17 cellular contexts compared by ENCODE assay signal in the genomic region with DNA sequence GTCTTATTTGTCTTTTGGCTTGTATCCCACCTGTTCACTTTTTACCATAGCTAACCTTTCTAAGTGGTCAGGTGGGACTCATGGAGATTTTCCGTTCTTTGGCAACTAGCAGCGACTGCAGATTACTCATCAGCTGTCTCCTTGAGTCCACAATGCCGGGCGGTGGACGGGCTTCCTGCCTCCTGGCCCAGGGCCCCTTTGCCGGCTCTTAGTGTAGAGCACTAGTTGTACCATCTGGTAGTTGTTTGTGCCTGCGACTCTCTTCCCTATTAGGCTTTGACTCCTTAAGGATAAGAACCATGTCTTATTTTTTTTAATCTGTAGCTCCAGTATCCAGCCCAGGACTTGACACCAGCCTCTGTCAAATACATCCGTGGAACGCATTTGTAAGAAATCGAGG.
A peak's percentile ranks its signal among the peaks of the same experiment; 100 is the strongest.
DNase-seq lines count a peak whose midpoint lies in the region; ATAC-seq, FAIRE-seq and TF ChIP-seq lines count a peak whose summit lies in the region.
"Had no signal": no experiment of that assay in that cellular context is flagged by ENCODE, and none has a peak within 500 bp of the region (broad histone marks: within the 10 kb centered on the region; RNA-seq: fewer than 3 reads in every experiment).

No MANE protein-coding gene starts in this region.

- no peak for TF ChIP-seq POLR2A in vagina (IDR thresholded peaks at IDR 0.05)

- H3K4me1 Mint-ChIP-seq in WTC11 (peaks cover 12% of the 10 kb centered on the region), nephron (peaks cover 43% of the 10 kb centered on the region)
- H3K4me1 Mint-ChIP-seq: B cell had no signal

- H3K27ac ChIP-seq in vagina, result no peak overlapping the region
- no peak overlapping the region for H3K27ac ChIP-seq in kidney (ENCODE audit: low read depth in 2 of 2, low read length in 2 of 2)

- H3K4me3 Mint-ChIP-seq in WTC11, result no peak overlapping the region
- no peak overlapping the region for H3K4me3 Mint-ChIP-seq in nephron
- H3K4me3 Mint-ChIP-seq: B cell; CD4-positive, alpha-beta T cell; IgD-negative memory B cell had no signal

- H3K9ac ChIP-seq in kidney (ENCODE audit: low read length in 2 of 2), result no peak overlapping the region

- intact Hi-C loops in vagina (cut with DNase I), result no loop called here
- intact Hi-C loops in kidney (cut with DNase I), result no loop called here

- FAIRE-seq in kidney (lab: Jason Lieb, UNC), result no peak
- FAIRE-seq: A204.1, D721Med, GM12878, GM18507, H1 had no signal

- CTCF ChIA-PET in WTC11 (lab: Charles Lee), result interaction anchor here (0.7 kb wide), 1 partner anchor 104 kb away, joined by 3 read pairs; no protein-coding TSS in a partner anchor

- H3K4me3 ChIP-seq in vagina (no peak overlapping the region), kidney (ENCODE audit: low read length in 2 of 2) (no peak overlapping the region)
- H3K4me3 ChIP-seq: GM12878, HAP-1 had no signal

- TF ChIP-seq CTCF in WTC11 (IDR thresholded peaks at IDR 0.05), result no peak
- TF ChIP-seq CTCF in nephron (IDR thresholded peaks at IDR 0.05; ENCODE audit: unreplicated experiment in 3 of 3), result no peak
- TF ChIP-seq CTCF in vagina (IDR thresholded peaks at IDR 0.05), result no peak
- no peak for TF ChIP-seq CTCF in kidney (IDR thresholded peaks at IDR 0.05; ENCODE audit: borderline replicate concordance, extremely low read depth, insufficient read depth)

- H3K27me3 ChIP-seq in vagina, result no peaks in the 10 kb centered on the region

- H3K36me3 Mint-ChIP-seq in WTC11 (no peaks in the 10 kb centered on the region), nephron (ENCODE audit: low read depth) (peaks cover 15% of the 10 kb centered on the region)

- DNase-seq in D341Med (ENCODE audit: low spot score) (peak; percentile 58), NCI-H524 (lab: John Stamatoyannopoulos, UW) (peak; percentile 87 to 95), WTC11 (ENCODE audit: low spot score) (no peak), NCI-H2107 (lab: John Stamatoyannopoulos, UW) (no peak), vagina (ENCODE audit: extremely low spot score in 2 of 2) (no peak), kidney (no peak)
- DNase-seq: CD4-positive, alpha-beta T cell; DMS53 had no signal

- H3K36me3 ChIP-seq in vagina, result no peaks in the 10 kb centered on the region
- H3K36me3 ChIP-seq in kidney (ENCODE audit: control insufficient read depth in 1 of 2, insufficient read depth in 2 of 2, low read length in 2 of 2), result no peaks in the 10 kb centered on the region
- H3K36me3 ChIP-seq: HAP-1 had no signal

- peaks cover 13% of the 10 kb centered on the region for H3K4me1 ChIP-seq in vagina
- H3K4me1 ChIP-seq in kidney (ENCODE audit: control insufficient read depth in 1 of 2, insufficient read depth in 1 of 2, low read depth in 1 of 2, low read length in 2 of 2), result peaks cover 2 to 15% of the 10 kb centered on the region in 2 donors
- H3K4me1 ChIP-seq: HAP-1 had no signal

- POLR2A ChIA-PET in WTC11 (lab: Charles Lee), result interaction anchor here (1.1 kb wide), 1 partner anchor 63 kb away, joined by 4 read pairs; no protein-coding TSS in a partner anchor

- peaks cover 11% of the 10 kb centered on the region for H3K9me3 Mint-ChIP-seq in WTC11
- peaks cover 10% of the 10 kb centered on the region for H3K9me3 Mint-ChIP-seq in nephron
- H3K9me3 Mint-ChIP-seq: CD4-positive, alpha-beta T cell; IgD-negative memory B cell had no signal

- no peak for ATAC-seq in WTC11
- ATAC-seq: GM12878 had no signal

- H3K9me3 ChIP-seq in vagina, result no peaks in the 10 kb centered on the region
- H3K9me3 ChIP-seq in kidney (ENCODE audit: control insufficient read depth in 1 of 2, low read length in 2 of 2), result no peaks in the 10 kb centered on the region
- H3K9me3 ChIP-seq: HAP-1 had no signal

- no peaks in the 10 kb centered on the region for H3K27me3 Mint-ChIP-seq in WTC11 (ENCODE audit: low read depth)
- peaks cover 15% of the 10 kb centered on the region for H3K27me3 Mint-ChIP-seq in nephron (ENCODE audit: low read depth)
- H3K27me3 Mint-ChIP-seq: B cell; CD4-positive, alpha-beta T cell had no signal

- H3K27ac Mint-ChIP-seq in WTC11 (peak overlapping the region; percentile 38; the same call in 1 of the 2 replicates), nephron (peak overlapping the region in 2 of 3 experiments; percentile 19)
- H3K27ac Mint-ChIP-seq: B cell; CD4-positive, alpha-beta T cell; IgD-negative memory B cell had no signal

TF ChIP-seq in WTC11, 78 proteins besides CTCF, POLR2A, EP300 and RAD21:
- no peak for TF ChIP-seq NR2C2 (CRISPR knock-in tag; IDR thresholded peaks at IDR 0.05)

Comparison
In these comparisons a context has a peak if more than half of its experiments do, and no peak if none do; other contexts are left out.
1. DNase-seq: peak in D341Med (single experiment) and NCI-H524 (2 of 2); none in WTC11 (single experiment), NCI-H2107 (single experiment), vagina (0 of 2) and kidney (single experiment).